In the genomic region with DNA sequence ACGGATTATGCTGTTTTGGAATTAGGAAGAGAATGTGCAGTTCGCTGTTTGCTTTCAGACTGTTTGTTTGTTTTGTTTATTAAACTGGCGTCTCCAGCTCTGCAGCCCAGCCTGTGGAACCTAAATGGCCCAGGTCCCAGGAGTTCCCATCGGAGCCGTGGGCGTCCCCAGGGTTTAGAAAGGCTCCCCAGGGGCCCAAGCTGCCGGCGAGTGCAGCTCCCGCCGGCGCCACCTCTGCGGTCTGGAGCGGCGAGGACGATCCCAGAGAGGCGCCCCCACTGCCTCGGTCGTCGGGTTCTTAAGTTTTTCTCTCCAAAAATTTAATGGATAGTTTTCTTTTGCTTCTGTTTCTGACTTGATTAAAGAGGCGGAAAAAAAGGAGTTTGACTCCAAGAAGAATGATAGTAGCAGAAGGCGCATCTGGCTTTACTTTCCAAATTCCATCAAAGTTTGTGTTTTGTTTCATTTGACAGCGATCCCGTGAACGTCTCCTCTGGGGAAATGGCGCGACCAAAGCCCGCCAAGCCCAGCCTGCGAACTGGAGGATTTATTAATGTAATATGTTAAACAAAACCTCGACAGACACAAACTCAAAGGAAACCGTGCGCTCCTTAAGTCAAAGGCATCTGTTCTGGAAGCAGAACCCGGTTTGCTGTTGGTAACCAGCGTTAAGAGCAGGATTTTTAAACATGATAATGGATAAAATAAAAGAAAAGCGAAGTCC, we compare ENCODE assay signal across 8 cellular contexts. TPM values are rescaled to one million over a fixed set of nuclear protein-coding genes. Genes with fewer than 3 reads are reported as not detected.
DNase-seq lines count a peak whose midpoint lies in the region; ATAC-seq and TF ChIP-seq lines count a peak whose summit lies in the region.

No MANE protein-coding gene starts in this region.

- H3K4me1 Mint-ChIP-seq in activated T-helper 1 cell treated with anti-CD3 and anti-CD28 coated beads, Interleukin-12 subunit alpha, Interleukin-12 subunit beta, Interleukin-2, Interleukin-4 antibody, amounts not matched to agents 30 ng/mL and 10 ng/mL and 1 ng/mL, durations not matched to agents 14 hours and 24 hours and 36 hours (ENCODE audit: low read depth), result no peaks in the 10 kb centered on the region

- H3K9me3 ChIP-seq in prostate gland, result no peaks in the 10 kb centered on the region

- H3K4me3 Mint-ChIP-seq in activated T-helper 1 cell treated with anti-CD3 and anti-CD28 coated beads, Interleukin-12 subunit alpha, Interleukin-12 subunit beta, Interleukin-2, Interleukin-4 antibody, amounts not matched to agents 30 ng/mL and 10 ng/mL and 1 ng/mL, durations not matched to agents 14 hours and 24 hours and 36 hours, result peak overlapping the region; percentile 88

- peaks cover 3% of the 10 kb centered on the region for H3K4me1 ChIP-seq in prostate gland (replicated peaks)

- intact Hi-C loops in activated T-helper 1 cell treated with anti-CD3 and anti-CD28 coated beads, Interleukin-12 subunit alpha, Interleukin-12 subunit beta, Interleukin-2, Interleukin-4 antibody, amounts not matched to agents 30 ng/mL and 10 ng/mL and 1 ng/mL, durations not matched to agents 14 hours and 24 hours and 36 hours (cut with micrococcal nuclease), result loop anchor here (1.0 to 5.0 kb wide), 4 partner anchors 176 to 1184 kb away; a partner anchor contains a TSS
- intact Hi-C loops in left ventricle myocardium superior (cut with micrococcal nuclease) (no loop called here), prostate gland (cut with DNase I) (loop anchor here (10.0 kb wide), 1 partner anchor 179 kb away; no protein-coding TSS in a partner anchor)

- WGBS in prostate gland, result under 1% methylated on average over 34 of the region's 34 CpGs

- no peaks in the 10 kb centered on the region for H3K36me3 Mint-ChIP-seq in activated T-helper 1 cell treated with anti-CD3 and anti-CD28 coated beads, Interleukin-12 subunit alpha, Interleukin-12 subunit beta, Interleukin-2, Interleukin-4 antibody, amounts not matched to agents 30 ng/mL and 10 ng/mL and 1 ng/mL, durations not matched to agents 14 hours and 24 hours and 36 hours (ENCODE audit: low read depth)

- no peaks in the 10 kb centered on the region for H3K36me3 ChIP-seq in prostate gland

- TF ChIP-seq CTCF in prostate gland (IDR thresholded peaks at IDR 0.05), result no peak

- H3K4me3 ChIP-seq in prostate gland, result peak overlapping the region; percentile 48 to 81

- H3K27ac ChIP-seq in prostate gland, result peak overlapping the region; percentile 96 to 97

- ATAC-seq in left ventricle myocardium superior, result peak; percentile 32
- ATAC-seq in GM21576 (IDR thresholded peaks at IDR 0.05; ENCODE audit: unreplicated experiment), result no peak

- H3K27me3 Mint-ChIP-seq in activated T-helper 1 cell treated with anti-CD3 and anti-CD28 coated beads, Interleukin-12 subunit alpha, Interleukin-12 subunit beta, Interleukin-2, Interleukin-4 antibody, amounts not matched to agents 30 ng/mL and 10 ng/mL and 1 ng/mL, durations not matched to agents 14 hours and 24 hours and 36 hours (ENCODE audit: insufficient read depth), result peaks cover 48% of the 10 kb centered on the region

- no peak overlapping the region for H3K27ac Mint-ChIP-seq in activated T-helper 1 cell treated with anti-CD3 and anti-CD28 coated beads, Interleukin-12 subunit alpha, Interleukin-12 subunit beta, Interleukin-2, Interleukin-4 antibody, amounts not matched to agents 30 ng/mL and 10 ng/mL and 1 ng/mL, durations not matched to agents 14 hours and 24 hours and 36 hours

- DNase-seq in DMS 273 (lab: John Stamatoyannopoulos, UW; ENCODE audit: unreplicated experiment), result peak; percentile 82
- no peak for DNase-seq in DMS 273 treated with DMSO at 0.1 percent for 48 hours (lab: John Stamatoyannopoulos, UW)
- peak; percentile 65 for DNase-seq in NCI-H1105 treated with DMSO at 0.1 percent for 48 hours (lab: John Stamatoyannopoulos, UW)
- no peak for DNase-seq in activated T-helper 1 cell treated with anti-CD3 and anti-CD28 coated beads, Interleukin-12 subunit alpha, Interleukin-12 subunit beta, Interleukin-2, Interleukin-4 antibody, amounts not matched to agents 30 ng/mL and 10 ng/mL and 1 ng/mL, durations not matched to agents 14 hours and 24 hours and 36 hours (ENCODE audit: low spot score)
- peak; percentile 62 for DNase-seq in left ventricle myocardium superior
- DNase-seq in prostate gland (ENCODE audit: low spot score), result peak; percentile 63
- DNase-seq in activated gamma-delta T cell treated with Interleukin-2 at 50 U/mL for 16 hours, result no peak

- H3K27me3 ChIP-seq in prostate gland (replicated peaks; ENCODE audit: insufficient read depth), result no peaks in the 10 kb centered on the region

- no peaks in the 10 kb centered on the region for H3K9me3 Mint-ChIP-seq in activated T-helper 1 cell treated with anti-CD3 and anti-CD28 coated beads, Interleukin-12 subunit alpha, Interleukin-12 subunit beta, Interleukin-2, Interleukin-4 antibody, amounts not matched to agents 30 ng/mL and 10 ng/mL and 1 ng/mL, durations not matched to agents 14 hours and 24 hours and 36 hours

- TF ChIP-seq POLR2A in prostate gland (IDR thresholded peaks at IDR 0.05), result no peak

RNA-seq across cellular contexts. Expression of a gene that starts 0.7 kb away (rescaled TPM):
- 0.70 and 0.86 TPM in 2 replicates for total RNA-seq in activated T-helper 1 cell treated with anti-CD3 and anti-CD28 coated beads, Interleukin-12 subunit alpha, Interleukin-12 subunit beta, Interleukin-2, Interleukin-4 antibody, amounts not matched to agents 30 ng/mL and 10 ng/mL and 1 ng/mL, durations not matched to agents 14 hours and 24 hours and 36 hours
- 12.1 TPM for total RNA-seq in left ventricle myocardium superior
- 10 to 100 TPM; 26.6 to 56.9 TPM for total RNA-seq in prostate gland

Comparison
In these comparisons a context has a peak if more than half of its experiments do, and no peak if none do; other contexts are left out.
1. DNase-seq: peak in DMS 273 (single experiment), NCI-H1105 treated with DMSO at 0.1 percent for 48 hours (single experiment), left ventricle myocardium superior (single experiment) and prostate gland (single experiment); none in DMS 273 treated with DMSO at 0.1 percent for 48 hours (single experiment), activated T-helper 1 cell treated with anti-CD3 and anti-CD28 coated beads, Interleukin-12 subunit alpha, Interleukin-12 subunit beta, Interleukin-2, Interleukin-4 antibody, amounts not matched to agents 30 ng/mL and 10 ng/mL and 1 ng/mL, durations not matched to agents 14 hours and 24 hours and 36 hours (single experiment) and activated gamma-delta T cell treated with Interleukin-2 at 50 U/mL for 16 hours (single experiment).